In the genomic region with DNA sequence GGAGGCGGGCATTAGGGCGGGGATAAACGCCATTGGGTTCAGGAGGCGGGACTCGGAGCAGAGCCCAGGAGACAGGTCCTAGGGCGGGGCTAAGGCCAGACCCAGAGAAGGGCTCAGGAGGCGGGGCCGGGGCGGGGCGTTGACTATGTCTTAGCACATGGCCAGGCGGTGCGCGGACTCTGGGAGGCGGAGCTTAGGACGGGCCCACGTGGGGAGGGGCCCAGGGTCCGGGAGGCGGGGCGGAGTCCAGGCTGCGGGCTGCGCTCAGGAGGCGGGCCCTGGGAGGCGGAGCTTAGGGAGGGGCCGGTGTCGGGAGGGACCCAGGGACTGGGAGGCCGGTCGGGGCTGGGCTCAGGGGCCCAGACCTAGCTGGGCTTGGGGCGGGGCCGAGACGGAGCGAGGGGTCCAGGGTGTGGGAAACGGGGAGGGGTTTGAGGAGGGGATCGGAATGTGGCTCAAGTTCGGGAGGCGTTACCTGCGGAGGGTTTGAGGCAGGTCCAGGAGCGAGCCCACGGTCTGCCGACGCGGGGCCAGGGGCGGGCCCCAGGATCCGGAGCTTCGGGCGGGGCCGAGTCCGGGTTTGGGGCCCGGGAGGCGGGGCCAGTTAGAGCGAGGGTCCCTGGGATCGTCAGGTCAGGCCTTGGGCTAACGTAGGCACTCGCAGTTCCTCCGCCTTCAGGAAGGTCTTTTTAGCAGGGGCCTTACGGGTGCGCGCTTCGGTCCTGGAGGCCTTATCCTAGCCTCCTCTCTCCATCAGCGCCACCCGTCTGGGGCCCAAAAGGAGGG, we compare ENCODE assay signal across 8 cellular contexts. TPM values are rescaled to one million over a fixed set of nuclear protein-coding genes. Genes with fewer than 3 reads are reported as not detected.
DNase-seq lines count a peak whose midpoint lies in the region; ATAC-seq and TF ChIP-seq lines count a peak whose summit lies in the region.
"Not testable (repeated sequence)": the region's sequence is repeated elsewhere in the genome, so short reads cannot be mapped to it uniquely, and the experiment has no call there.

No MANE protein-coding gene starts in this region.

- H3K27me3 ChIP-seq in CD8-positive, alpha-beta T cell (ENCODE audit: insufficient read depth, low read length); KMS-11 (ENCODE audit: insufficient read depth, low read depth); PC-3 (ENCODE audit: low read length): not testable (repeated sequence)

- H3K36me3 Mint-ChIP-seq in CD8-positive, alpha-beta T cell; endothelial cell (ENCODE audit: low read depth, unreplicated experiment): not testable (repeated sequence)

- peak overlapping the region; percentile 65 for H3K4me3 ChIP-seq in CD8-positive, alpha-beta T cell (ENCODE audit: low read depth, low read length)
- H3K4me3 ChIP-seq in KMS-11 (IDR thresholded peaks at IDR 0.05; ENCODE audit: insufficient read depth, low read depth, low read length) (peak overlapping the region; percentile 44), PC-3 (ENCODE audit: low read length) (peak overlapping the region; percentile 64)

- H3K27ac Mint-ChIP-seq in CD8-positive, alpha-beta T cell, result peak overlapping the region; percentile 100
- peak overlapping the region; percentile 81 for H3K27ac Mint-ChIP-seq in endothelial cell (ENCODE audit: unreplicated experiment)

- ATAC-seq in CD8-positive, alpha-beta T cell, result peak; percentile 48
- ATAC-seq in GM21717 (IDR thresholded peaks at IDR 0.05; ENCODE audit: unreplicated experiment) (peak; percentile 67), PC-3 (peak; percentile 37; the same call in 1 of the 2 replicates)

- not testable (repeated sequence) for H3F3A ChIP-seq in PC-3 (ENCODE audit: low read length, unreplicated experiment)

- not testable (repeated sequence) for H3K27me3 Mint-ChIP-seq in CD8-positive, alpha-beta T cell (ENCODE audit: low read depth); endothelial cell (ENCODE audit: unreplicated experiment)

- CTCF ChIA-PET in CD8-positive, alpha-beta T cell (lab: Charles Lee); PC-3 (lab: Charles Lee): not testable (repeated sequence)

- H3K4me3 Mint-ChIP-seq in CD8-positive, alpha-beta T cell, result peak overlapping the region; percentile 99
- H3K4me3 Mint-ChIP-seq in endothelial cell (ENCODE audit: unreplicated experiment), result peak overlapping the region; percentile 90

- peak overlapping the region; percentile 82 for H3K27ac ChIP-seq in CD8-positive, alpha-beta T cell (ENCODE audit: low read depth, low read length)
- peak overlapping the region; percentile 7; the same call in 1 of the 2 replicates for H3K27ac ChIP-seq in KMS-11
- not testable (repeated sequence) for H3K27ac ChIP-seq in PC-3 (ENCODE audit: low read length)

- not testable (repeated sequence) for H3K9me3 Mint-ChIP-seq in CD8-positive, alpha-beta T cell; endothelial cell (ENCODE audit: unreplicated experiment)

- H3K36me3 ChIP-seq in CD8-positive, alpha-beta T cell (ENCODE audit: insufficient read depth, low read length); KMS-11 (ENCODE audit: insufficient read depth); PC-3 (ENCODE audit: low read depth, low read length): not testable (repeated sequence)

- H3K79me2 ChIP-seq in KMS-11 (ENCODE audit: insufficient read depth, low read depth), result peaks cover 24% of the 10 kb centered on the region
- not testable (repeated sequence) for H3K79me2 ChIP-seq in PC-3 (ENCODE audit: low read length)

- peak; percentile 98 to 100 (median 99) for DNase-seq in CD8-positive, alpha-beta T cell
- peak; percentile 85 for DNase-seq in PC-3
- DNase-seq in activated T-cell treated with anti-CD3 and anti-CD28 coated beads for 24 hours (ENCODE audit: low read depth), result peak; percentile 99
- peak; percentile 97 for DNase-seq in endothelial cell (ENCODE audit: low spot score)
- DNase-seq in midbrain (lab: John Stamatoyannopoulos, UW), result peak; percentile 98
- peak; percentile 99 for DNase-seq in stimulated activated CD8-positive, alpha-beta memory T cell treated with anti-CD3 and anti-CD28 coated beads, Interleukin-12 subunit alpha, Interleukin-12 subunit beta, amount 100 ng/mL, for 24 hours (ENCODE audit: extremely low read depth)

- intact Hi-C loops in CD8-positive, alpha-beta T cell (cut with DNase I, micrococcal nuclease), result loop anchor here (5.0 to 10.0 kb wide), 5 partner anchors 485 to 1237 kb away; a partner anchor contains a TSS
- intact Hi-C loops in PC-3 (cut with micrococcal nuclease), result loop anchor here (10.0 kb wide), 1 partner anchor 783 kb away; a partner anchor contains a TSS

- not testable (repeated sequence) for H3K9me3 ChIP-seq in CD8-positive, alpha-beta T cell (ENCODE audit: low read length); PC-3 (ENCODE audit: low read length)

- H3K4me2 ChIP-seq in KMS-11, result peak overlapping the region; percentile 81
- H3K4me2 ChIP-seq in PC-3 (ENCODE audit: low read length), result peak overlapping the region; percentile 80

- H3K9me2 ChIP-seq in PC-3 (replicated peaks; ENCODE audit: low read length), result not testable (repeated sequence)

- POLR2A ChIA-PET in CD8-positive, alpha-beta T cell (lab: Charles Lee), result interaction anchor here (0.7 kb wide), 1 partner anchor 218 kb away, joined by 3 read pairs; a partner anchor contains a TSS
- POLR2A ChIA-PET in PC-3 (lab: Charles Lee; ENCODE audit: unreplicated experiment), result not testable (repeated sequence)

- not testable (repeated sequence) for H4K20me1 ChIP-seq in KMS-11 (ENCODE audit: insufficient read depth); PC-3 (ENCODE audit: low read length)

- H2AFZ ChIP-seq in KMS-11 (ENCODE audit: low read depth), result peak overlapping the region; percentile 55
- H2AFZ ChIP-seq in PC-3 (ENCODE audit: low read length), result peak overlapping the region; percentile 75

- peaks cover 28% of the 10 kb centered on the region for H3K4me1 Mint-ChIP-seq in CD8-positive, alpha-beta T cell (ENCODE audit: low read depth)
- not testable (repeated sequence) for H3K4me1 Mint-ChIP-seq in endothelial cell (ENCODE audit: unreplicated experiment)

- not testable (repeated sequence) for TF ChIP-seq CTCF in CD8-positive, alpha-beta T cell (IDR thresholded peaks at IDR 0.05); KMS-11 (conservative IDR thresholded peaks at IDR 0.05; ENCODE audit: low read depth, low read length); PC-3 (conservative IDR thresholded peaks at IDR 0.05; ENCODE audit: low read depth, low read length); endothelial cell (IDR thresholded peaks at IDR 0.05; ENCODE audit: unreplicated experiment)

- H3K4me1 ChIP-seq in CD8-positive, alpha-beta T cell (ENCODE audit: insufficient read depth, low read length); PC-3 (ENCODE audit: insufficient read depth, low read length): not testable (repeated sequence)
- H3K4me1 ChIP-seq in KMS-11 (ENCODE audit: low read depth, poor library complexity, severe bottlenecking), result peaks cover 13% of the 10 kb centered on the region

- TSS peak; percentile 53 for BruUV-seq in PC-3 (replicated peaks; lab: Mats Ljungman, UMichigan)

- H3K9ac ChIP-seq in KMS-11, result peak overlapping the region; percentile 26; the same call in 1 of the 2 replicates
- peak overlapping the region; percentile 10; the same call in 1 of the 2 replicates for H3K9ac ChIP-seq in PC-3 (ENCODE audit: low read length)

RNA-seq across cellular contexts. Expression of a gene that starts 30.4 kb away (rescaled TPM):
- not detected for total RNA-seq in CD8-positive, alpha-beta T cell
- total RNA-seq in PC-3 (2014; rRNA removed) (not detected in 2 replicates), endothelial cell (ENCODE audit: unreplicated experiment) (4.4 TPM)
